In the genomic region with DNA sequence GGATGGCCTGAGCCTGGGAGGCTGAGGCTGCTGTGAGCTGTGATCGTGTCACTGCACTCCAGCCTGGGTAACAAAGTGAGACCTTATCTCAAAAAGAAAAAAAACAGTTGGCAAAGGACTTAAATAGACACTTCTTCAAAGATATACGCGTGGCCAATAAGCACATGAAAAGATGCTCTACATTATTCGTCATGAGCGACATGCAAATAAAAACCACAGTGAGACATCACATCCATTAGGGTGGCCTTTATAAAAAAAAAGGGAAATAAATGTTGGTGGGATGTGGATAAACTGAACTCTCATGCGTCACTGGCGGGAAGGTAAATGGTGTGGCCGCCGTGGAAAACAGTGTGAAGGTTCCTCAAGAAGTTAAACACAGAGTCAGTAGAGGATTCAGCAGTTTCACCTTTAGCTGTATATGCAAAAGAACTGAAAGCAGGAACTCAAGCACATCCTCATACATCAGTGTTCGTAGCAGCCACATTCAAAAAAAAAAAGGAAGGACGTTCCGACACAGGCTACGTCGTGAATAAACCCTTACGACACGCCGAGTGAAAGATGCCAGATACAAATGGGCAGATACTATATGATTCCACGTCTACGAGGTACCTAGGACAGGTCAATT, we compare ENCODE assay signal across 14 cellular contexts. TPM values are rescaled to one million over a fixed set of nuclear protein-coding genes. Genes with fewer than 3 reads are reported as not detected.
DNase-seq lines count a peak whose midpoint lies in the region; ATAC-seq and TF ChIP-seq lines count a peak whose summit lies in the region.
"Had no signal": no experiment of that assay in that cellular context is flagged by ENCODE, and none has a peak within 500 bp of the region (broad histone marks: within the 10 kb centered on the region; RNA-seq: fewer than 3 reads in every experiment).

No MANE protein-coding gene starts in this region.

- peak in 2 of 3 donors; percentile 33 to 60 for DNase-seq in CD4-positive, CD25-positive, alpha-beta regulatory T cell
- DNase-seq in activated B cell treated with CpG ODN at 0.5 μM for 24 hours (no peak), memory B cell (ENCODE audit: low spot score in 2 of 2) (peak in 1 of 2 donors; percentile 66), smooth muscle cell (lab: John Stamatoyannopoulos, UW; ENCODE audit: unreplicated experiment) (no peak), Ammon's horn (ENCODE audit: low spot score) (no peak), HuH-7.5 (ENCODE audit: low spot score) (no peak)
- DNase-seq: activated CD4-positive, alpha-beta T cell treated with anti-CD3 and anti-CD28 coated beads for 48 hours; adrenal gland; GDM1; MG63; stimulated activated naive CD4-positive, alpha-beta T cell had no signal

- H4K20me1 ChIP-seq in smooth muscle cell (ENCODE audit: low read depth), result no peaks in the 10 kb centered on the region
- H4K20me1 ChIP-seq: BLaER1 had no signal

- no peak overlapping the region for H3K27ac ChIP-seq in CD4-positive, CD25-positive, alpha-beta regulatory T cell (ENCODE audit: insufficient read depth, low read length, poor library complexity, severe bottlenecking)
- no peak overlapping the region for H3K27ac ChIP-seq in smooth muscle cell (ENCODE audit: low read depth)
- H3K27ac ChIP-seq: adrenal gland, BLaER1 had no signal

- POLR2A ChIA-PET in activated B cell treated with CpG ODN at 0.5 μM for 24 hours (lab: Charles Lee), result interaction anchor here (0.7 to 1.5 kb wide), 5 partner anchors 10 to 598 kb away, joined by 3 to 7 read pairs (median 6); a partner anchor contains a TSS

- 94% methylated on average over 19 of the region's 19 CpGs for WGBS in smooth muscle cell (ENCODE audit: low lambda C conversion rate)

- H3K36me3 ChIP-seq in CD4-positive, CD25-positive, alpha-beta regulatory T cell (ENCODE audit: control insufficient read depth, insufficient read depth, low read length), result no peaks in the 10 kb centered on the region
- H3K36me3 ChIP-seq in smooth muscle cell (ENCODE audit: low read depth), result no peaks in the 10 kb centered on the region
- H3K36me3 ChIP-seq: adrenal gland, MG63 had no signal

- peak overlapping the region; percentile 65 for H3K4me3 ChIP-seq in CD4-positive, CD25-positive, alpha-beta regulatory T cell (ENCODE audit: low read depth, low read length)
- H3K4me3 ChIP-seq in smooth muscle cell, result no peak overlapping the region
- H3K4me3 ChIP-seq: adrenal gland, BLaER1, MG63 had no signal

- no peak overlapping the region for H2AFZ ChIP-seq in smooth muscle cell (ENCODE audit: low read depth)

- peak overlapping the region; percentile 28 to 74 (median 58) for H3K4me3 Mint-ChIP-seq in CD4-positive, CD25-positive, alpha-beta regulatory T cell
- H3K4me3 Mint-ChIP-seq in activated B cell treated with CpG ODN at 0.5 μM for 24 hours (peak overlapping the region; percentile 84), memory B cell (peak overlapping the region; percentile 75)

- peak; percentile 82 to 88 for ATAC-seq in CD4-positive, CD25-positive, alpha-beta regulatory T cell (ENCODE audit: low read depth in 2 of 2)
- ATAC-seq in GM18907 (IDR thresholded peaks at IDR 0.05; ENCODE audit: unreplicated experiment) (peak; percentile 76), activated B cell treated with CpG ODN at 0.5 μM for 24 hours (ENCODE audit: low read depth) (peak; percentile 94), memory B cell (ENCODE audit: low read depth) (peak; percentile 93), HG03039 (IDR thresholded peaks at IDR 0.05; ENCODE audit: unreplicated experiment) (no peak)

- peaks cover 4 to 18% (median 6%) of the 10 kb centered on the region in 4 donors for H3K4me1 Mint-ChIP-seq in CD4-positive, CD25-positive, alpha-beta regulatory T cell
- H3K4me1 Mint-ChIP-seq in activated B cell treated with CpG ODN at 0.5 μM for 24 hours (peaks cover 30% of the 10 kb centered on the region), memory B cell (peaks cover 10% of the 10 kb centered on the region)

- intact Hi-C loops in activated B cell treated with CpG ODN at 0.5 μM for 24 hours (cut with micrococcal nuclease), result loop anchor here (1.0 to 2.0 kb wide), 2 partner anchors 24 to 86 kb away; a partner anchor contains a TSS

- CTCF ChIA-PET in activated B cell treated with CpG ODN at 0.5 μM for 24 hours (lab: Charles Lee), result no interaction called here

- H3K79me2 ChIP-seq in smooth muscle cell (ENCODE audit: low read depth), result no peaks in the 10 kb centered on the region

- peaks cover 0 to 6% (median 2%) of the 10 kb centered on the region in 7 donors for H3K9me3 Mint-ChIP-seq in CD4-positive, CD25-positive, alpha-beta regulatory T cell
- H3K9me3 Mint-ChIP-seq in activated B cell treated with CpG ODN at 0.5 μM for 24 hours (peaks cover 2% of the 10 kb centered on the region), memory B cell (peaks cover 4% of the 10 kb centered on the region)

- no peak overlapping the region for H3K4me2 ChIP-seq in smooth muscle cell
- H3K4me2 ChIP-seq: BLaER1 had no signal

- peaks cover 3% of the 10 kb centered on the region for H3K27me3 ChIP-seq in CD4-positive, CD25-positive, alpha-beta regulatory T cell (ENCODE audit: control insufficient read depth, insufficient read depth, low read length)
- H3K27me3 ChIP-seq in smooth muscle cell (ENCODE audit: low read depth), result no peaks in the 10 kb centered on the region
- H3K27me3 ChIP-seq: adrenal gland, BLaER1, MG63 had no signal

- H3K9me3 ChIP-seq in CD4-positive, CD25-positive, alpha-beta regulatory T cell (ENCODE audit: control insufficient read depth in 2 of 2, low read length in 2 of 2), result peaks cover 0 to 4% of the 10 kb centered on the region in 2 experiments
- H3K9me3 ChIP-seq in smooth muscle cell (replicated peaks; ENCODE audit: low read depth), result no peaks in the 10 kb centered on the region
- H3K9me3 ChIP-seq: adrenal gland, MG63 had no signal

- TF ChIP-seq CTCF in activated B cell treated with CpG ODN at 0.5 μM for 24 hours (IDR thresholded peaks at IDR 0.05) (no peak), smooth muscle cell (IDR thresholded peaks at IDR 0.05; ENCODE audit: borderline replicate concordance, insufficient read depth, poor library complexity, severe bottlenecking) (no peak)

- H3K27ac Mint-ChIP-seq in CD4-positive, CD25-positive, alpha-beta regulatory T cell, result peak overlapping the region; percentile 67 to 85 (median 70)
- H3K27ac Mint-ChIP-seq in activated B cell treated with CpG ODN at 0.5 μM for 24 hours (peak overlapping the region; percentile 89), memory B cell (peak overlapping the region; percentile 84)

- H3K9ac ChIP-seq in smooth muscle cell (ENCODE audit: low read depth), result no peak overlapping the region
- H3K9ac ChIP-seq: BLaER1 had no signal

- H3K27me3 Mint-ChIP-seq in CD4-positive, CD25-positive, alpha-beta regulatory T cell, result no peaks in the 10 kb centered on the region
- H3K27me3 Mint-ChIP-seq in activated B cell treated with CpG ODN at 0.5 μM for 24 hours (peaks cover 10% of the 10 kb centered on the region), memory B cell (peaks cover 6% of the 10 kb centered on the region)

- H3K4me1 ChIP-seq in CD4-positive, CD25-positive, alpha-beta regulatory T cell (ENCODE audit: control insufficient read depth, insufficient read depth, low read length, poor library complexity, severe bottlenecking), result no peaks in the 10 kb centered on the region
- H3K4me1 ChIP-seq in smooth muscle cell (ENCODE audit: low read depth), result no peaks in the 10 kb centered on the region
- H3K4me1 ChIP-seq: adrenal gland had no signal

- no peaks in the 10 kb centered on the region for H3K36me3 Mint-ChIP-seq in CD4-positive, CD25-positive, alpha-beta regulatory T cell
- H3K36me3 Mint-ChIP-seq in activated B cell treated with CpG ODN at 0.5 μM for 24 hours (ENCODE audit: low read depth) (peaks cover 2% of the 10 kb centered on the region), memory B cell (peaks cover 2% of the 10 kb centered on the region)

- no peaks in the 10 kb centered on the region for H3F3A ChIP-seq in smooth muscle cell (ENCODE audit: low read depth)

RNA-seq across cellular contexts. Expression of a gene that starts 24.5 kb away (rescaled TPM):
- total RNA-seq in CD4-positive, CD25-positive, alpha-beta regulatory T cell, result 1.6 TPM
- polyA plus RNA-seq in CD4-positive, CD25-positive, alpha-beta regulatory T cell, result not detected
- total RNA-seq in activated B cell treated with CpG ODN at 0.5 μM for 24 hours, result 1.9 and 3.0 TPM in 2 replicates
- total RNA-seq in smooth muscle cell, result 2.0 and 3.7 TPM in 2 replicates
- polyA plus RNA-seq in smooth muscle cell, result 1.7 and 3.0 TPM in 2 replicates

RNA-seq across cellular contexts. Expression of a gene that starts 49.0 kb away (rescaled TPM):
- total RNA-seq in CD4-positive, CD25-positive, alpha-beta regulatory T cell, result 6.1 TPM
- 1 to 10 TPM; 2.6 to 4.2 (median 3.5) TPM for polyA plus RNA-seq in CD4-positive, CD25-positive, alpha-beta regulatory T cell
- total RNA-seq in activated B cell treated with CpG ODN at 0.5 μM for 24 hours (7.9 and 9.1 TPM in 2 replicates), smooth muscle cell (4.6 and 6.3 TPM in 2 replicates)
- polyA plus RNA-seq in smooth muscle cell, result 5.5 and 10.7 TPM in 2 replicates

Comparison
In these comparisons a context has a peak if more than half of its experiments do, and no peak if none do; other contexts are left out.
1. DNase-seq: peak in CD4-positive, CD25-positive, alpha-beta regulatory T cell (2 of 3); none in activated B cell treated with CpG ODN at 0.5 μM for 24 hours (single experiment), smooth muscle cell (single experiment), Ammon's horn (single experiment) and HuH-7.5 (single experiment).
2. Peak in every context shown above with its lines, with median percentiles within 50 percentile points of each other: H3K27ac Mint-ChIP-seq and H3K4me3 Mint-ChIP-seq.